ENCODE assay signal across 18 cellular contexts in the genomic region with DNA sequence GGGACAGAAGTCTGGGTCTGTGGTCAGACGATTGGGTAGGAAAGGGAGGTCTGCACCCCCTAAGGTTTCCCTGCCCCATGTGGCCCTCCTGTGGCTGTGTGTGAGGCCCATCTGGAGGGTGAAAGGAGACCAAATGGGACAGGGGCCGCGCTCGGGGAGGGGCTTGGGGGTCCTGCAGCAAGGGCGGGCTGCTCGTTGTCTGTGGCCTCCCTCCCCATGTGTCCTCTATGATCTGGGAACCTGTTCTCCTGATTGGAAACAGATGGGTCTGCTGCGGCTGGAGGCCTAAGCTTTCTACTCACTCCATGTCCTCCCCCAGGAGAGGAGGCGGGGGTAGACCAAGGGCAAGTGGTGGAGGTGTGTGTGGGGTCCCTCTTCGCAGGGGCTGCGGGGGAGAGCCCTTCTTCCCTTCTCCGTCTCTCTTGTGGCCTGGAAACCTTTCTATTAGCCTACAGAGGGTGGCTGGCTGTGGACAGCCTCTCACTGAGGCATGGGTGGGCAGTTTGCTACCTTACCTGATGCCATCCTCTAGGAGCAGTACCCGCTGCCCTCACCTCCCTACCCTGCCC. TPM values are rescaled to one million over a fixed set of nuclear protein-coding genes. Genes with fewer than 3 reads are reported as not detected.
DNase-seq lines count a peak whose midpoint lies in the region; ATAC-seq and TF ChIP-seq lines count a peak whose summit lies in the region.
"Had no signal": no experiment of that assay in that cellular context is flagged by ENCODE, and none has a peak within 500 bp of the region (broad histone marks: within the 10 kb centered on the region; RNA-seq: fewer than 3 reads in every experiment).

No MANE protein-coding gene starts in this region.

- H4K20me1 ChIP-seq in SK-N-SH (ENCODE audit: insufficient read depth), result no peaks in the 10 kb centered on the region

- H3K27me3 ChIP-seq in AG04450 (ENCODE audit: control insufficient read depth, insufficient read depth, low read length) (no peaks in the 10 kb centered on the region), SK-N-SH (ENCODE audit: insufficient read depth) (no peaks in the 10 kb centered on the region)
- H3K27me3 ChIP-seq: upper lobe of left lung had no signal

- H3K9me2 ChIP-seq in SK-N-SH, result no peaks in the 10 kb centered on the region

- no peak overlapping the region for H2AFZ ChIP-seq in SK-N-SH (ENCODE audit: low read depth)

- no peak for TF ChIP-seq CTCF in AG04450 (IDR thresholded peaks at IDR 0.05; ENCODE audit: low read depth, low read length)
- no peak for TF ChIP-seq CTCF in SK-N-SH (IDR thresholded peaks at IDR 0.05)
- no peak for TF ChIP-seq CTCF in osteocyte (IDR thresholded peaks at IDR 0.05)

- 68% methylated on average over 7 of the region's 12 CpGs for WGBS in SK-N-SH (ENCODE audit: low lambda C conversion rate)

- H3K4me3 Mint-ChIP-seq in osteocyte (ENCODE audit: unreplicated experiment), result no peak overlapping the region
- no peak overlapping the region for H3K4me3 Mint-ChIP-seq in T-cell
- H3K4me3 Mint-ChIP-seq: dendritic cell treated with granulocyte-macrophage colony-stimulating factor and Interleukin-4, amounts not matched to agents 40 ng/mL and 50 ng/mL, for 4 days; IgD-negative memory B cell; natural killer cell; T-helper 1 cell treated with Interleukin-12 subunit alpha and Interleukin-12 subunit beta and Interleukin-4 antibody, amounts not matched to agents 30 μg/mL and 1 μg/mL, for 36 hours had no signal

- H3K9me3 Mint-ChIP-seq in osteocyte (ENCODE audit: unreplicated experiment), result no peaks in the 10 kb centered on the region
- no peaks in the 10 kb centered on the region for H3K9me3 Mint-ChIP-seq in T-cell
- H3K9me3 Mint-ChIP-seq: dendritic cell treated with granulocyte-macrophage colony-stimulating factor and Interleukin-4, amounts not matched to agents 40 ng/mL and 50 ng/mL, for 4 days; natural killer cell; T-helper 1 cell treated with Interleukin-12 subunit alpha and Interleukin-12 subunit beta and Interleukin-4 antibody, amounts not matched to agents 30 μg/mL and 1 μg/mL, for 36 hours had no signal

- TF ChIP-seq EP300 in SK-N-SH (IDR thresholded peaks at IDR 0.05; ENCODE audit: borderline replicate concordance in 1 of 2, low read depth in 1 of 2, low read length in 1 of 2), result no peak; a peak in 1 of 4 replicates

- H3K27ac Mint-ChIP-seq in osteocyte (ENCODE audit: unreplicated experiment) (peak overlapping the region; percentile 84), T-cell (no peak overlapping the region)
- H3K27ac Mint-ChIP-seq: dendritic cell treated with granulocyte-macrophage colony-stimulating factor and Interleukin-4, amounts not matched to agents 40 ng/mL and 50 ng/mL, for 4 days; natural killer cell; T-helper 1 cell treated with Interleukin-12 subunit alpha and Interleukin-12 subunit beta and Interleukin-4 antibody, amounts not matched to agents 30 μg/mL and 1 μg/mL, for 36 hours had no signal

- H3K36me3 ChIP-seq in SK-N-SH (replicated peaks in 1 of 2; ENCODE audit: control insufficient read depth in 1 of 2, insufficient read depth in 2 of 2, low read length in 1 of 2), result peaks cover 2 to 5% of the 10 kb centered on the region in 2 experiments

- no peak overlapping the region for H3K4me3 ChIP-seq in AG04450 (ENCODE audit: low read depth, low read length)
- H3K4me3 ChIP-seq in SK-N-SH (ENCODE audit: low read depth in 2 of 2, low read length in 1 of 2), result no peak overlapping the region
- H3K4me3 ChIP-seq: upper lobe of left lung had no signal

- no peak overlapping the region for H3K9ac ChIP-seq in SK-N-SH

- H3K4me1 ChIP-seq in SK-N-SH (ENCODE audit: control insufficient read depth in 1 of 2, insufficient read depth in 2 of 2, low read depth in 1 of 2, low read length in 1 of 2), result peaks cover 30 to 66% of the 10 kb centered on the region in 2 experiments

- peaks cover 60% of the 10 kb centered on the region for H3K4me1 Mint-ChIP-seq in osteocyte (ENCODE audit: unreplicated experiment)
- no peaks in the 10 kb centered on the region for H3K4me1 Mint-ChIP-seq in T-cell
- H3K4me1 Mint-ChIP-seq: IgD-negative memory B cell, natural killer cell had no signal

- H3K27me3 Mint-ChIP-seq in osteocyte (ENCODE audit: unreplicated experiment), result no peaks in the 10 kb centered on the region
- H3K27me3 Mint-ChIP-seq in T-cell, result no peaks in the 10 kb centered on the region

- H3F3A ChIP-seq in SK-N-SH (replicated peaks; ENCODE audit: insufficient read depth), result peaks cover 4% of the 10 kb centered on the region

- H3K36me3 Mint-ChIP-seq in osteocyte (ENCODE audit: unreplicated experiment) (peaks cover 15% of the 10 kb centered on the region), T-cell (no peaks in the 10 kb centered on the region)
- H3K36me3 Mint-ChIP-seq: natural killer cell had no signal

- ATAC-seq in left cardiac atrium (peak; percentile 2), T-cell (replicated peaks in 1 of 4) (no peak), HG03159 (IDR thresholded peaks at IDR 0.05; ENCODE audit: unreplicated experiment) (no peak)
- ATAC-seq: natural killer cell had no signal

- no peak for DNase-seq in AG04450 (ENCODE audit: low read depth, low spot score)
- DNase-seq in SK-N-SH, result peak; percentile 74
- DNase-seq in left cardiac atrium, result no peak
- no peak for DNase-seq in osteocyte (ENCODE audit: extremely low spot score, unreplicated experiment)
- DNase-seq in SHP77 treated with DMSO at 0.1 percent for 48 hours (lab: John Stamatoyannopoulos, UW), result no peak
- no peak for DNase-seq in activated CD8-positive, alpha-beta memory T cell treated with anti-CD3 and anti-CD28 coated beads, Interleukin-2, amount 50 U/mL, for 48 hours
- DNase-seq in T-cell, result no peak
- DNase-seq: activated CD4-positive, CD25-positive, alpha-beta regulatory T cell treated with anti-CD3 and anti-CD28 coated beads, Interleukin-2, amount 50 U/mL, for 72 hours; DMS79; foreskin melanocyte; islet precursor cell; natural killer cell; NCI-H1417; upper lobe of left lung had no signal

- peak overlapping the region; percentile 57 for H3K27ac ChIP-seq in AG04450 (ENCODE audit: low read depth, low read length)
- H3K27ac ChIP-seq in SK-N-SH (ENCODE audit: low read depth in 2 of 2, low read length in 1 of 2), result peak overlapping the region in 1 of 2 experiments; percentile 92; a peak in 2 of 4 replicates

- H3K79me2 ChIP-seq in SK-N-SH (ENCODE audit: insufficient read depth), result no peaks in the 10 kb centered on the region

- no peak for TF ChIP-seq RAD21 in SK-N-SH (IDR thresholded peaks at IDR 0.05; ENCODE audit: low read length)

- intact Hi-C loops in left cardiac atrium (cut with DNase I), result no loop called here

- CTCF ChIA-PET in AG04450 (lab: Charles Lee), result interaction anchor here (0.5 to 1.0 kb wide), 2 partner anchors 11 to 14 kb away, joined by 3 to 4 read pairs; no protein-coding TSS in a partner anchor
- CTCF ChIA-PET in SK-N-SH (lab: Yijun Ruan, JAX), result interaction anchor here (1.1 to 16.9 kb wide), 11 partner anchors 9 to 103 kb away, joined by 3 to 265 read pairs (median 7); partner anchors contain the start of gene IGFBP4
- CTCF ChIA-PET in T-cell (lab: Charles Lee), result no interaction called here

- H3K9me3 ChIP-seq in AG04450 (ENCODE audit: control insufficient read depth, insufficient read depth, low read length), result no peaks in the 10 kb centered on the region
- no peaks in the 10 kb centered on the region for H3K9me3 ChIP-seq in SK-N-SH
- H3K9me3 ChIP-seq: upper lobe of left lung had no signal

- POLR2A ChIA-PET in AG04450 (lab: Yijun Ruan, JAX), result interaction anchor here (1.0 to 5.3 kb wide), 6 partner anchors 10 to 71 kb away, joined by 3 to 30 read pairs (median 5); partner anchors contain the start of gene IGFBP4
- POLR2A ChIA-PET in SK-N-SH (lab: Yijun Ruan, JAX), result interaction anchor here (1.6 to 2.8 kb wide), 3 partner anchors 10 to 78 kb away, joined by 4 to 15 read pairs (median 5); partner anchors contain the start of gene IGFBP4
- POLR2A ChIA-PET in T-cell (lab: Charles Lee), result no interaction called here

- H3K4me2 ChIP-seq in SK-N-SH, result no peak overlapping the region

TF ChIP-seq in SK-N-SH, 30 proteins besides CTCF, POLR2A, EP300 and RAD21 (continues in another document):
- TF ChIP-seq RCOR1 (IDR thresholded peaks at IDR 0.05; ENCODE audit: low read length) (peak; percentile 48; the same call in 1 of the 2 replicates), TCF12 (IDR thresholded peaks at IDR 0.05) (peak; percentile 87), USF2 (IDR thresholded peaks at IDR 0.05; ENCODE audit: borderline replicate concordance, low read depth, low read length) (no peak), CHD2 (IDR thresholded peaks at IDR 0.05; ENCODE audit: low read length, partially characterized antibody) (no peak), RFX5 (IDR thresholded peaks at IDR 0.05; ENCODE audit: low read length) (no peak)

RNA-seq across cellular contexts. Expression of gene IGFBP4, which starts 18.6 kb away (rescaled TPM):
- polyA plus RNA-seq in AG04450 (2011; rRNA removed) (1,026 and 1,343 TPM in 2 replicates), SK-N-SH (2012; rRNA removed) (101 and 128 TPM in 2 replicates)
- 782 and 1,005 TPM in 2 replicates for polyA minus RNA-seq in AG04450 (2011; rRNA and poly(A)+ RNA removed)
- polyA plus RNA-seq in SK-N-SH (2012; cell fraction: cytosol; rRNA removed), result 92.5 and 132 TPM in 2 replicates
- polyA plus RNA-seq in SK-N-SH (2012; cell fraction: nucleus; rRNA removed), result 60.9 and 69.1 TPM in 2 replicates
- total RNA-seq in left cardiac atrium (100 to 1,000 TPM; 443 to 470 TPM), osteocyte (2,074 and 2,132 TPM in 2 replicates), T-cell (10 to 100 TPM in 3 of 5 donors, 1 to 10 TPM in 2; 4.0 to 12.3 (median 11.3) TPM)

RNA-seq across cellular contexts. Expression of gene TNS4, which starts 39.6 kb away (rescaled TPM):
- 0.07 and 0.10 TPM in 2 replicates for polyA plus RNA-seq in AG04450 (2011; rRNA removed)
- 0.04 and 0.09 TPM in 2 replicates for polyA minus RNA-seq in AG04450 (2011; rRNA and poly(A)+ RNA removed)
- polyA plus RNA-seq in SK-N-SH (2012; rRNA removed), result not detected in 2 replicates
- polyA plus RNA-seq in SK-N-SH (2012; cell fraction: cytosol; rRNA removed), result 0.01 TPM in 1 of 2 replicates, not detected in the other
- polyA plus RNA-seq in SK-N-SH (2012; cell fraction: nucleus; rRNA removed), result 0.02 TPM in 1 of 2 replicates, not detected in the other
- not detected for total RNA-seq in left cardiac atrium
- 0.21 and 0.73 TPM in 2 replicates for total RNA-seq in osteocyte
- 1 to 10 TPM in 2 of 5 donors, under 1 TPM in 3; 0.55 to 3.7 (median 0.66) TPM for total RNA-seq in T-cell
- polyA plus RNA-seq: IgD-negative memory B cell had no signal

RNA-seq across cellular contexts. Expression of gene TOP2A, which starts 44.2 kb away (rescaled TPM):
- polyA plus RNA-seq in AG04450 (2011; rRNA removed) (28.2 and 53.5 TPM in 2 replicates), SK-N-SH (2012; rRNA removed) (20.6 and 23.2 TPM in 2 replicates)
- 12.0 and 28.1 TPM in 2 replicates for polyA minus RNA-seq in AG04450 (2011; rRNA and poly(A)+ RNA removed)
- polyA plus RNA-seq in SK-N-SH (2012; cell fraction: cytosol; rRNA removed), result 31.8 and 42.2 TPM in 2 replicates
- 11.8 and 25.8 TPM in 2 replicates for polyA plus RNA-seq in SK-N-SH (2012; cell fraction: nucleus; rRNA removed)
- total RNA-seq in left cardiac atrium (1 to 10 TPM in 1 of 2 donors, under 1 TPM in 1; 0.47 to 4.2 TPM), osteocyte (41.9 and 43.3 TPM in 2 replicates), T-cell (1 to 10 TPM; 2.3 to 4.2 (median 2.7) TPM)
- polyA plus RNA-seq: IgD-negative memory B cell had no signal

Comparison
In these comparisons a context has a peak if more than half of its experiments do, and no peak if none do; other contexts are left out.
1. ATAC-seq: peak in left cardiac atrium (2 of 2); none in T-cell (0 of 4) and HG03159 (single experiment).
2. RNA of gene IGFBP4, which starts 18.6 kb away (total RNA-seq): 2,074 to 2,132 TPM in osteocyte and 443 to 470 TPM in left cardiac atrium; 4.0 to 12.3 TPM in T-cell; every median in the first group is over 10 times any median in the second.
3. CTCF ChIA-PET loops: an anchor here in AG04450 (0.5 to 1.0 kb wide) and SK-N-SH (1.1 to 16.9 kb wide); none called in T-cell.
4. POLR2A ChIA-PET loops: an anchor here in AG04450 (1.0 to 5.3 kb wide) and SK-N-SH (1.6 to 2.8 kb wide); none called in T-cell.